ENCODE assay signal across 15 cellular contexts in genomic region chrX:375181-376036, GRCh38. TPM values are rescaled to one million over a fixed set of nuclear protein-coding genes. Genes with fewer than 3 reads are reported as not detected.
DNase-seq lines count a peak whose midpoint lies in the region; ATAC-seq and TF ChIP-seq lines count a peak whose summit lies in the region.
"Had no signal": no experiment of that assay in that cellular context is flagged by ENCODE, and none has a peak within 500 bp of the region (broad histone marks: within the 10 kb centered on the region; RNA-seq: fewer than 3 reads in every experiment).

No MANE protein-coding gene starts in this region.

- H3K4me3 ChIP-seq in skeletal muscle satellite cell (ENCODE audit: low read length) = no peak overlapping the region

- TF ChIP-seq CTCF in foreskin keratinocyte (conservative IDR thresholded peaks at IDR 0.05) = no peak

- peak overlapping the region; percentile 79 for H3K4me3 Mint-ChIP-seq in activated T-cell treated with anti-CD3 and anti-CD28 coated beads, Interleukin-2, amount 50 U/mL, for 24 hours
- H3K4me3 Mint-ChIP-seq in T-helper 17 cell = peak overlapping the region; percentile 81
- no peak overlapping the region for H3K4me3 Mint-ChIP-seq in activated CD4-positive, alpha-beta memory T cell treated with anti-CD3 and anti-CD28 coated beads, Interleukin-2, amount 10 ng/mL, durations not matched to agents 7 days and 5 days

- H3K4me2 ChIP-seq in skeletal muscle satellite cell (ENCODE audit: low read length) = peak overlapping the region; percentile 89

- H3K9ac ChIP-seq in skeletal muscle satellite cell (ENCODE audit: low read depth, low read length) = no peak overlapping the region

- ATAC-seq in T-helper 17 cell = no peak
- peak; percentile 27 for ATAC-seq in foreskin keratinocyte
- ATAC-seq: psoas muscle, Right ventricle myocardium inferior had no signal

- DNase-seq in activated T-cell treated with anti-CD3 and anti-CD28 coated beads, Interleukin-2, amount 50 U/mL, for 24 hours = no peak
- no peak for DNase-seq in activated T-cell treated with anti-CD3 and anti-CD28 coated beads, Interleukin-2, amount 50 U/mL, for 48 hours
- DNase-seq in T-helper 17 cell (no peak), foreskin keratinocyte (no peak), NAMALWA (ENCODE audit: low spot score) (no peak)
- DNase-seq in activated CD4-positive, alpha-beta memory T cell treated with anti-CD3 and anti-CD28 coated beads, Interleukin-2, amount 10 ng/mL, durations not matched to agents 7 days and 5 days = no peak
- no peak for DNase-seq in stimulated activated naive CD4-positive, alpha-beta T cell treated with Interleukin-2 at 50 U/mL for 16 hours (lab: John Stamatoyannopoulos, UW)
- DNase-seq: DMS53; NCI-H1436; NCI-H774; stimulated activated CD8-positive, alpha-beta memory T cell treated with anti-CD3 and anti-CD28 coated beads, Interleukin-4, amount 100 ng/mL, for 48 hours had no signal

- H3K27me3 Mint-ChIP-seq in activated T-cell treated with anti-CD3 and anti-CD28 coated beads, Interleukin-2, amount 50 U/mL, for 24 hours = peaks cover 44% of the 10 kb centered on the region
- H3K27me3 Mint-ChIP-seq in T-helper 17 cell = peaks cover 40% of the 10 kb centered on the region
- peaks cover 44% of the 10 kb centered on the region for H3K27me3 Mint-ChIP-seq in activated CD4-positive, alpha-beta memory T cell treated with anti-CD3 and anti-CD28 coated beads, Interleukin-2, amount 10 ng/mL, durations not matched to agents 7 days and 5 days

- H3K36me3 ChIP-seq in skeletal muscle satellite cell (ENCODE audit: insufficient read depth, low read length) = no peaks in the 10 kb centered on the region
- H3K36me3 ChIP-seq: cardiac muscle cell had no signal

- no peak overlapping the region for H3K27ac Mint-ChIP-seq in activated T-cell treated with anti-CD3 and anti-CD28 coated beads, Interleukin-2, amount 50 U/mL, for 24 hours
- no peak overlapping the region for H3K27ac Mint-ChIP-seq in T-helper 17 cell
- H3K27ac Mint-ChIP-seq in activated CD4-positive, alpha-beta memory T cell treated with anti-CD3 and anti-CD28 coated beads, Interleukin-2, amount 10 ng/mL, durations not matched to agents 7 days and 5 days = no peak overlapping the region

- no peaks in the 10 kb centered on the region for H3K9me3 ChIP-seq in T-helper 17 cell (ENCODE audit: control insufficient read depth, low read length, poor library complexity, severe bottlenecking)
- H3K9me3 ChIP-seq in skeletal muscle satellite cell (replicated peaks; ENCODE audit: low read length) = no peaks in the 10 kb centered on the region
- H3K9me3 ChIP-seq: psoas muscle had no signal

- H3K4me1 ChIP-seq in foreskin keratinocyte (peaks cover 5% of the 10 kb centered on the region), skeletal muscle satellite cell (ENCODE audit: control insufficient read depth, insufficient read depth, low read length) (peaks cover 12% of the 10 kb centered on the region)

- no peaks in the 10 kb centered on the region for H3K9me3 Mint-ChIP-seq in activated T-cell treated with anti-CD3 and anti-CD28 coated beads, Interleukin-2, amount 50 U/mL, for 24 hours
- no peaks in the 10 kb centered on the region for H3K9me3 Mint-ChIP-seq in activated CD4-positive, alpha-beta memory T cell treated with anti-CD3 and anti-CD28 coated beads, Interleukin-2, amount 10 ng/mL, durations not matched to agents 7 days and 5 days

- H3K36me3 Mint-ChIP-seq in activated T-cell treated with anti-CD3 and anti-CD28 coated beads, Interleukin-2, amount 50 U/mL, for 24 hours (ENCODE audit: low read depth) = peaks cover 6% of the 10 kb centered on the region
- peaks cover 11% of the 10 kb centered on the region for H3K36me3 Mint-ChIP-seq in T-helper 17 cell (ENCODE audit: low read depth)
- H3K36me3 Mint-ChIP-seq in activated CD4-positive, alpha-beta memory T cell treated with anti-CD3 and anti-CD28 coated beads, Interleukin-2, amount 10 ng/mL, durations not matched to agents 7 days and 5 days (ENCODE audit: low read depth) = no peaks in the 10 kb centered on the region

- H3K27ac ChIP-seq in foreskin keratinocyte = no peak overlapping the region
- H3K27ac ChIP-seq: cardiac muscle cell had no signal

- CTCF ChIA-PET in activated CD4-positive, alpha-beta memory T cell treated with anti-CD3 and anti-CD28 coated beads, Interleukin-2, amount 10 ng/mL, durations not matched to agents 7 days and 5 days (lab: Charles Lee) = no interaction called here

- POLR2A ChIA-PET in activated CD4-positive, alpha-beta memory T cell treated with anti-CD3 and anti-CD28 coated beads, Interleukin-2, amount 10 ng/mL, durations not matched to agents 7 days and 5 days (lab: Charles Lee) = no interaction called here

- peaks cover 40% of the 10 kb centered on the region for H3K4me1 Mint-ChIP-seq in activated T-cell treated with anti-CD3 and anti-CD28 coated beads, Interleukin-2, amount 50 U/mL, for 24 hours (ENCODE audit: low read depth)
- peaks cover 21% of the 10 kb centered on the region for H3K4me1 Mint-ChIP-seq in T-helper 17 cell
- H3K4me1 Mint-ChIP-seq in activated CD4-positive, alpha-beta memory T cell treated with anti-CD3 and anti-CD28 coated beads, Interleukin-2, amount 10 ng/mL, durations not matched to agents 7 days and 5 days = peaks cover 27% of the 10 kb centered on the region

- H3K27me3 ChIP-seq in foreskin keratinocyte (peaks cover 39% of the 10 kb centered on the region), skeletal muscle satellite cell (ENCODE audit: control insufficient read depth, insufficient read depth, low read length) (peaks cover 17% of the 10 kb centered on the region)

RNA-seq across cellular contexts. Expression of gene PPP2R3B, which starts 11.3 kb away (rescaled TPM):
- total RNA-seq in T-helper 17 cell (10 to 100 TPM; 18.5 to 19.1 TPM), foreskin keratinocyte (17.1 and 20.7 TPM in 2 replicates)
- 18.7 and 20.0 TPM in 2 replicates for polyA plus RNA-seq in foreskin keratinocyte
- 7.4 and 26.0 TPM in 2 replicates for total RNA-seq in skeletal muscle satellite cell (2012; rRNA removed)
- 10 to 100 TPM; 26.1 to 26.3 TPM for total RNA-seq in activated CD4-positive, alpha-beta memory T cell treated with anti-CD3 and anti-CD28 coated beads, Interleukin-2, amount 10 ng/mL, durations not matched to agents 7 days and 5 days

RNA-seq across cellular contexts. Expression of gene GTPBP6, which starts 56.8 kb away (rescaled TPM):
- total RNA-seq in T-helper 17 cell = 10 to 100 TPM; 67.7 to 69.0 TPM
- total RNA-seq in foreskin keratinocyte = 38.7 and 48.4 TPM in 2 replicates
- 49.1 and 55.4 TPM in 2 replicates for polyA plus RNA-seq in foreskin keratinocyte
- 46.7 and 46.9 TPM in 2 replicates for total RNA-seq in skeletal muscle satellite cell (2012; rRNA removed)
- total RNA-seq in activated CD4-positive, alpha-beta memory T cell treated with anti-CD3 and anti-CD28 coated beads, Interleukin-2, amount 10 ng/mL, durations not matched to agents 7 days and 5 days = 10 to 100 TPM; 46.2 to 46.7 TPM
